39 cellular contexts compared by ENCODE assay signal in the genomic region with DNA sequence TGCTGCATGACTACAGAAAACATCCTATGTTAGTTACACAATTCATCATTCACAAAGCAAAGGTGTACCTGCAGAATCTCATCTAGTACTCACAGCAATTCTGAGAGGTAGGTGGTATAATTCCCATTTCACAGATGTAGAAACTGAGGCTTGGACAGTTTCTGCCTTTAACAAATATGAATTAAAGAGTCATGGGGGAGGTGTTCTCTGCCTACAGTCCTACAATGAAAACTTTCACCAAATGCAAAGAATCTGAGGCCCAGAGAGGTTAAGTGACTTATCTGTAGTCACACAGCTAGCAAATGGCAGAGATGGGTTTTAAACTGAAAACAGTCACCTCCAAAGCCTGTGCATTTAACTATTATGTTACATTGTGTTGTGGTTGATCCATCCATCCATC.
"Had no signal": no experiment of that assay in that cellular context is flagged by ENCODE, and none has a peak within 500 bp of the region (broad histone marks: within the 10 kb centered on the region; RNA-seq: fewer than 3 reads in every experiment).

No MANE protein-coding gene starts in this region.

- H3K27me3 Mint-ChIP-seq: activated naive CD8-positive, alpha-beta T cell treated with anti-CD3 and anti-CD28 coated beads for 36 hours had no signal

- H3K4me3 Mint-ChIP-seq: activated naive CD4-positive, alpha-beta T cell treated with anti-CD3 and anti-CD28 coated beads for 36 hours; activated naive CD4-positive, alpha-beta T cell treated with anti-CD3 and anti-CD28 coated beads, Interleukin-2, amount 10 ng/mL, durations not matched to agents 7 days and 5 days; activated naive CD4-positive, alpha-beta T cell treated with anti-CD3 and anti-CD28 coated beads, Interleukin-2, amount 50 U/mL, for 24 hours; activated naive CD8-positive, alpha-beta T cell; activated naive CD8-positive, alpha-beta T cell treated with anti-CD3 and anti-CD28 coated beads for 36 hours; activated naive CD8-positive, alpha-beta T cell treated with anti-CD3 and anti-CD28 coated beads, Interleukin-2, amount 10 ng/mL, durations not matched to agents 7 days and 5 days; activated naive CD8-positive, alpha-beta T cell treated with anti-CD3 and anti-CD28 coated beads, Interleukin-2, amount 50 U/mL, for 24 hours; activated T-cell treated with anti-CD3 and anti-CD28 coated beads, Interleukin-2, amount 50 U/mL, for 24 hours; activated T-cell treated with anti-CD3 and anti-CD28 coated beads, Interleukin-2, amount 50 U/mL, for 4 hours; activated T-cell treated with anti-CD3 and anti-CD28 coated beads, Interleukin-2, amount 50 U/mL, for 72 hours; activated T-helper 1 cell treated with anti-CD3 and anti-CD28 coated beads, Interleukin-12 subunit alpha, Interleukin-12 subunit beta, Interleukin-2, Interleukin-4 antibody, amounts not matched to agents 30 ng/mL and 10 ng/mL and 1 ng/mL, durations not matched to agents 14 hours and 24 hours and 36 hours; activated T-helper 17 cell treated with anti-CD3 and anti-CD28 coated beads, Interleukin-2, amount 50 U/mL, for 72 hours; brain; central memory CD8-positive, alpha-beta T cell had no signal

- H3K4me3 ChIP-seq: adrenal gland, ascending aorta, body of pancreas, cardiac muscle cell had no signal

- H3K4me1 Mint-ChIP-seq: activated naive CD4-positive, alpha-beta T cell treated with anti-CD3 and anti-CD28 coated beads, Interleukin-2, amount 10 ng/mL, durations not matched to agents 7 days and 5 days; activated naive CD4-positive, alpha-beta T cell treated with anti-CD3 and anti-CD28 coated beads, Interleukin-2, amount 50 U/mL, for 24 hours; activated naive CD8-positive, alpha-beta T cell treated with anti-CD3 and anti-CD28 coated beads for 36 hours; activated naive CD8-positive, alpha-beta T cell treated with anti-CD3 and anti-CD28 coated beads, Interleukin-2, amount 50 U/mL, for 24 hours; activated T-helper 17 cell treated with anti-CD3 and anti-CD28 coated beads, Interleukin-2, amount 50 U/mL, for 72 hours; brain; central memory CD8-positive, alpha-beta T cell had no signal

- ATAC-seq: activated naive CD4-positive, alpha-beta T cell treated with anti-CD3 and anti-CD28 coated beads, Interleukin-2, amount 50 U/mL, for 72 hours; activated naive CD8-positive, alpha-beta T cell treated with anti-CD3 and anti-CD28 coated beads, Interleukin-2, amount 50 U/mL, for 24 hours; activated T-cell treated with anti-CD3 and anti-CD28 coated beads, Interleukin-2, amount 50 U/mL, for 4 hours; activated T-cell treated with anti-CD3 and anti-CD28 coated beads, Interleukin-2, amount 50 U/mL, for 72 hours; activated T-helper 17 cell treated with anti-CD3 and anti-CD28 coated beads, Interleukin-2, amount 50 U/mL, for 72 hours; body of pancreas had no signal

- H3K4me1 ChIP-seq: adrenal gland, ascending aorta, body of pancreas had no signal

- H3K36me3 ChIP-seq: adrenal gland, ascending aorta, brain microvascular endothelial cell, cardiac muscle cell had no signal

- H3K27ac Mint-ChIP-seq: activated naive CD4-positive, alpha-beta T cell treated with anti-CD3 and anti-CD28 coated beads for 36 hours; activated naive CD4-positive, alpha-beta T cell treated with anti-CD3 and anti-CD28 coated beads, Interleukin-2, amount 10 ng/mL, durations not matched to agents 7 days and 5 days; activated naive CD4-positive, alpha-beta T cell treated with anti-CD3 and anti-CD28 coated beads, Interleukin-2, amount 50 U/mL, for 24 hours; activated naive CD4-positive, alpha-beta T cell treated with anti-CD3 and anti-CD28 coated beads, Interleukin-2, amount 50 U/mL, for 72 hours; activated naive CD8-positive, alpha-beta T cell; activated naive CD8-positive, alpha-beta T cell treated with anti-CD3 and anti-CD28 coated beads for 36 hours; activated naive CD8-positive, alpha-beta T cell treated with anti-CD3 and anti-CD28 coated beads, Interleukin-2, amount 10 ng/mL, durations not matched to agents 7 days and 5 days; activated naive CD8-positive, alpha-beta T cell treated with anti-CD3 and anti-CD28 coated beads, Interleukin-2, amount 50 U/mL, for 24 hours; activated T-cell treated with anti-CD3 and anti-CD28 coated beads, Interleukin-2, amount 50 U/mL, for 24 hours; activated T-cell treated with anti-CD3 and anti-CD28 coated beads, Interleukin-2, amount 50 U/mL, for 72 hours; activated T-helper 1 cell treated with anti-CD3 and anti-CD28 coated beads, Interleukin-12 subunit alpha, Interleukin-12 subunit beta, Interleukin-2, Interleukin-4 antibody, amounts not matched to agents 30 ng/mL and 10 ng/mL and 1 ng/mL, durations not matched to agents 14 hours and 24 hours and 36 hours; activated T-helper 17 cell treated with anti-CD3 and anti-CD28 coated beads, Interleukin-2, amount 50 U/mL, for 72 hours; activated T-helper 2 cell treated with anti-CD3 and anti-CD28 coated beads, Interferon-gamma antibody, Interleukin-2, Interleukin-4, amounts not matched to agents 10 μg/mL and 5 μg/mL and 100 μg/mL, durations not matched to agents 14 hours and 24 hours and 36 hours; brain had no signal

- DNase-seq: activated effector memory CD4-positive, alpha-beta T cell treated with anti-CD3 and anti-CD28 coated beads, Interleukin-2, amount 50 U/mL, for 16 hours; activated effector memory CD4-positive, alpha-beta T cell treated with Interleukin-2 at 50 U/mL for 16 hours; activated gamma-delta T cell; activated gamma-delta T cell treated with Interleukin-2 at 50 U/mL for 16 hours; activated naive CD4-positive, alpha-beta T cell; activated naive CD4-positive, alpha-beta T cell treated with anti-CD3 and anti-CD28 coated beads for 36 hours; activated naive CD4-positive, alpha-beta T cell treated with anti-CD3 and anti-CD28 coated beads, Interleukin-2, amount 10 ng/mL, durations not matched to agents 7 days and 5 days; activated naive CD4-positive, alpha-beta T cell treated with anti-CD3 and anti-CD28 coated beads, Interleukin-2, amount 50 U/mL, for 16 hours; activated naive CD4-positive, alpha-beta T cell treated with Interleukin-2 at 50 U/mL for 16 hours; activated naive CD8-positive, alpha-beta T cell treated with anti-CD3 and anti-CD28 coated beads for 36 hours; activated naive CD8-positive, alpha-beta T cell treated with anti-CD3 and anti-CD28 coated beads, Interleukin-2, amount 10 ng/mL, durations not matched to agents 7 days and 5 days; activated naive CD8-positive, alpha-beta T cell treated with anti-CD3 and anti-CD28 coated beads, Interleukin-2, amount 50 U/mL, for 24 hours; activated T-cell treated with anti-CD3 and anti-CD28 coated beads, Interleukin-2, amount 50 U/mL, for 1 hour; activated T-cell treated with anti-CD3 and anti-CD28 coated beads, Interleukin-2, amount 50 U/mL, for 24 hours; activated T-cell treated with anti-CD3 and anti-CD28 coated beads, Interleukin-2, amount 50 U/mL, for 4 hours; activated T-cell treated with anti-CD3 and anti-CD28 coated beads, Interleukin-2, amount 50 U/mL, for 48 hours; activated T-cell treated with anti-CD3 and anti-CD28 coated beads, Interleukin-2, amount 50 U/mL, for 72 hours; adrenal gland; amniotic stem cell; amygdala; anterior cingulate cortex; aorta; body of pancreas; brain microvascular endothelial cell; caudate nucleus; central memory CD4-positive, alpha-beta T cell; cerebellar nuclear complex had no signal

- H3K36me3 Mint-ChIP-seq: activated naive CD4-positive, alpha-beta T cell treated with anti-CD3 and anti-CD28 coated beads, Interleukin-2, amount 10 ng/mL, durations not matched to agents 7 days and 5 days; activated naive CD4-positive, alpha-beta T cell treated with anti-CD3 and anti-CD28 coated beads, Interleukin-2, amount 50 U/mL, for 24 hours; activated naive CD4-positive, alpha-beta T cell treated with anti-CD3 and anti-CD28 coated beads, Interleukin-2, amount 50 U/mL, for 72 hours; activated naive CD8-positive, alpha-beta T cell; activated naive CD8-positive, alpha-beta T cell treated with anti-CD3 and anti-CD28 coated beads for 36 hours; activated naive CD8-positive, alpha-beta T cell treated with anti-CD3 and anti-CD28 coated beads, Interleukin-2, amount 10 ng/mL, durations not matched to agents 7 days and 5 days; brain had no signal

- H3K27me3 ChIP-seq: adrenal gland, ascending aorta, body of pancreas, brain microvascular endothelial cell, cardiac muscle cell had no signal

- H3K9me3 Mint-ChIP-seq: activated naive CD4-positive, alpha-beta T cell treated with anti-CD3 and anti-CD28 coated beads for 36 hours; activated naive CD4-positive, alpha-beta T cell treated with anti-CD3 and anti-CD28 coated beads, Interleukin-2, amount 10 ng/mL, durations not matched to agents 7 days and 5 days; activated naive CD4-positive, alpha-beta T cell treated with anti-CD3 and anti-CD28 coated beads, Interleukin-2, amount 50 U/mL, for 24 hours; activated naive CD4-positive, alpha-beta T cell treated with anti-CD3 and anti-CD28 coated beads, Interleukin-2, amount 50 U/mL, for 72 hours; activated naive CD8-positive, alpha-beta T cell treated with anti-CD3 and anti-CD28 coated beads for 36 hours; activated naive CD8-positive, alpha-beta T cell treated with anti-CD3 and anti-CD28 coated beads, Interleukin-2, amount 10 ng/mL, durations not matched to agents 7 days and 5 days; activated naive CD8-positive, alpha-beta T cell treated with anti-CD3 and anti-CD28 coated beads, Interleukin-2, amount 50 U/mL, for 24 hours; activated T-cell treated with anti-CD3 and anti-CD28 coated beads, Interleukin-2, amount 50 U/mL, for 24 hours; activated T-cell treated with anti-CD3 and anti-CD28 coated beads, Interleukin-2, amount 50 U/mL, for 4 hours; activated T-helper 1 cell treated with anti-CD3 and anti-CD28 coated beads, Interleukin-12 subunit alpha, Interleukin-12 subunit beta, Interleukin-2, Interleukin-4 antibody, amounts not matched to agents 30 ng/mL and 10 ng/mL and 1 ng/mL, durations not matched to agents 14 hours and 24 hours and 36 hours; activated T-helper 17 cell treated with anti-CD3 and anti-CD28 coated beads, Interleukin-2, amount 50 U/mL, for 72 hours; activated T-helper 2 cell treated with anti-CD3 and anti-CD28 coated beads, Interferon-gamma antibody, Interleukin-2, Interleukin-4, amounts not matched to agents 10 μg/mL and 5 μg/mL and 100 μg/mL, durations not matched to agents 14 hours and 24 hours and 36 hours; central memory CD8-positive, alpha-beta T cell had no signal

- FAIRE-seq: astrocyte, bronchial epithelial cell had no signal

- H3K27ac ChIP-seq: adrenal gland, ascending aorta, body of pancreas, brain microvascular endothelial cell, cardiac muscle cell had no signal

- H3K9me3 ChIP-seq: adrenal gland, ascending aorta, body of pancreas had no signal
